In the genomic region with DNA sequence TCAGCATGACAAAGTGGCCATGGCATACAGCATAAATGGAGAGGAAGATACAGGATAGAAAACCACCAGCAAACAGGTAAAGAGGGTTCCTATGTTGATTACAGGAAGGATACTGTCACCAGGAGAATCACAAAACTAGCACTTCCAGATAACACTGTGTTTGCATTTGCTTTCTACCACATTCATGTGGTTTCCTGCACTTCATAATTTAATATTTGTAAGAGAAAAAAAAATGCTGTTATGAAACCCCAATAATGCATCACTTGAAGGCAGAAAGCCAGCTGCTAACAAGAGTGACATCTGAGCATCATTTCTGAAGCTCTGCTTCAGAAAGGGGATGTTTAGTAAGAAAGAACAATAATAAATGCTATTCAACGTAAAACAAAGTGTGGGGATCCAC, we compare ENCODE assay signal across 15 cellular contexts.
A peak's percentile ranks its signal among the peaks of the same experiment; 100 is the strongest.
DNase-seq lines count a peak whose midpoint lies in the region; ATAC-seq and TF ChIP-seq lines count a peak whose summit lies in the region.
"Had no signal": no experiment of that assay in that cellular context is flagged by ENCODE, and none has a peak within 500 bp of the region (broad histone marks: within the 10 kb centered on the region; RNA-seq: fewer than 3 reads in every experiment).

No MANE protein-coding gene starts in this region.

- H3K9me2 ChIP-seq in MM.1S (replicated peaks; ENCODE audit: insufficient read depth, low read length) = no peaks in the 10 kb centered on the region

- no peak overlapping the region for H2AFZ ChIP-seq in MM.1S (ENCODE audit: low read length)
- H2AFZ ChIP-seq: GM23248 had no signal

- no peaks in the 10 kb centered on the region for H3K27me3 ChIP-seq in CD4-positive, alpha-beta T cell (ENCODE audit: control insufficient read depth, insufficient read depth, low read length)
- H3K27me3 ChIP-seq in MM.1S (replicated peaks; ENCODE audit: insufficient read depth, low read length) = no peaks in the 10 kb centered on the region

- H3K4me2 ChIP-seq in MM.1S (ENCODE audit: low read depth, low read length) = no peak overlapping the region

- H3K36me3 Mint-ChIP-seq in CD4-positive, alpha-beta T cell (ENCODE audit: low read depth) = peaks cover 26% of the 10 kb centered on the region
- H3K36me3 Mint-ChIP-seq: WTC11 had no signal

- POLR2A ChIA-PET in CD4-positive, alpha-beta T cell (lab: Charles Lee) = interaction anchor here (1.0 kb wide), 1 partner anchor 107 kb away, joined by 6 read pairs; a partner anchor contains a TSS

- H3K4me1 ChIP-seq in MM.1S (ENCODE audit: low read length) = peaks cover 19% of the 10 kb centered on the region

- H3K27me3 Mint-ChIP-seq in CD4-positive, alpha-beta T cell = no peaks in the 10 kb centered on the region

- H3K27ac Mint-ChIP-seq in CD4-positive, alpha-beta T cell = peak overlapping the region; percentile 88
- H3K27ac Mint-ChIP-seq: nephron progenitor cell, WTC11 had no signal

- H3K79me2 ChIP-seq in MM.1S (ENCODE audit: low read length) = no peaks in the 10 kb centered on the region

- CTCF ChIA-PET in CD4-positive, alpha-beta T cell (lab: Charles Lee) = no interaction called here

- no peaks in the 10 kb centered on the region for H4K20me1 ChIP-seq in MM.1S (ENCODE audit: insufficient read depth, low read length)

- no peak overlapping the region for H3K4me3 ChIP-seq in MM.1S (ENCODE audit: low read length)
- H3K4me3 ChIP-seq: GM23248 had no signal

- intact Hi-C loops in CD4-positive, alpha-beta T cell (cut with DNase I, micrococcal nuclease) = loop anchor here (5.0 kb wide), 4 partner anchors 43 to 118 kb away; a partner anchor contains a TSS

- no peaks in the 10 kb centered on the region for H3K36me3 ChIP-seq in MM.1S (replicated peaks; ENCODE audit: insufficient read depth, low read length)

- peak in 1 of 10 experiments; percentile 12 for DNase-seq in CD4-positive, alpha-beta T cell
- DNase-seq in MM.1S (peak; percentile 31), SIG-M5 (lab: John Stamatoyannopoulos, UW) (no peak), NCI-H446 (lab: John Stamatoyannopoulos, UW) (no peak), GF-D8 (lab: John Stamatoyannopoulos, UW) (no peak)
- peak; percentile 71 for DNase-seq in central memory CD4-positive, alpha-beta T cell
- DNase-seq in activated effector memory CD4-positive, alpha-beta T cell treated with Interleukin-2 at 50 U/mL for 16 hours = no peak
- DNase-seq: Calu3, cortex of kidney, erythroblast, GM23248, NCI-H2081, nephron progenitor cell had no signal

- H3K27ac ChIP-seq in CD4-positive, alpha-beta T cell (ENCODE audit: low read depth, low read length) = no peak overlapping the region
- no peak overlapping the region for H3K27ac ChIP-seq in MM.1S (ENCODE audit: low read length)
- H3K27ac ChIP-seq: GM23248 had no signal

- ATAC-seq in CD4-positive, alpha-beta T cell (ENCODE audit: poor library complexity) = peak; percentile 46
- peak; percentile 32 for ATAC-seq in GM18909 (IDR thresholded peaks at IDR 0.05; ENCODE audit: poor library complexity, unreplicated experiment)
- ATAC-seq: WTC11 had no signal

- no peaks in the 10 kb centered on the region for H3K9me3 Mint-ChIP-seq in CD4-positive, alpha-beta T cell
- H3K9me3 Mint-ChIP-seq: nephron progenitor cell, WTC11 had no signal

- H3F3A ChIP-seq in MM.1S (ENCODE audit: insufficient read depth, low read length) = no peaks in the 10 kb centered on the region

- TF ChIP-seq CTCF in CD4-positive, alpha-beta T cell (IDR thresholded peaks at IDR 0.05) = no peak
- no peak for TF ChIP-seq CTCF in MM.1S (IDR thresholded peaks at IDR 0.05; ENCODE audit: low read length)

- no peaks in the 10 kb centered on the region for H3K9me3 ChIP-seq in CD4-positive, alpha-beta T cell (ENCODE audit: control insufficient read depth, low read length)
- no peaks in the 10 kb centered on the region for H3K9me3 ChIP-seq in MM.1S (replicated peaks; ENCODE audit: insufficient read depth, low read length)

- peak overlapping the region; percentile 77 for H3K4me3 Mint-ChIP-seq in CD4-positive, alpha-beta T cell
- H3K4me3 Mint-ChIP-seq: nephron progenitor cell, WTC11 had no signal

- peaks cover 77% of the 10 kb centered on the region for H3K4me1 Mint-ChIP-seq in CD4-positive, alpha-beta T cell (ENCODE audit: low read depth)

- no peak overlapping the region for H3K9ac ChIP-seq in MM.1S (ENCODE audit: low read length)
- H3K9ac ChIP-seq: GM23248 had no signal

Comparison
In these comparisons a context has a peak if more than half of its experiments do, and no peak if none do; other contexts are left out.
1. DNase-seq: peak in MM.1S (single experiment) and central memory CD4-positive, alpha-beta T cell (single experiment); none in SIG-M5 (single experiment), activated effector memory CD4-positive, alpha-beta T cell treated with Interleukin-2 at 50 U/mL for 16 hours (single experiment), NCI-H446 (0 of 2) and GF-D8 (single experiment).